In genomic region chr5:159336586-159337290, GRCh38 we compare ENCODE assay signal across 1 cellular context.
A peak's percentile ranks its signal among the peaks of the same experiment; 100 is the strongest.
TF ChIP-seq lines count a peak whose summit lies in the region.

No MANE protein-coding gene starts in this region.

TF ChIP-seq in K562, 482 proteins besides CTCF, POLR2A, EP300 and RAD21:
- TF ChIP-seq BMI1 (IDR thresholded peaks at IDR 0.05; ENCODE audit: low read length) (no peak), RAD51 (IDR thresholded peaks at IDR 0.05; ENCODE audit: borderline replicate concordance, low read depth) (peak; percentile 81), CBFA2T2 (conservative IDR thresholded peaks at IDR 0.05) (peak; percentile 46), TFE3 (CRISPR knock-in tag; IDR thresholded peaks at IDR 0.05) (peak; percentile 43), ZNF232 (CRISPR knock-in tag; IDR thresholded peaks at IDR 0.05) (no peak), USF2 (CRISPR knock-in tag; IDR thresholded peaks at IDR 0.05) (peak; percentile 71)
- TF ChIP-seq, protein P1, sequence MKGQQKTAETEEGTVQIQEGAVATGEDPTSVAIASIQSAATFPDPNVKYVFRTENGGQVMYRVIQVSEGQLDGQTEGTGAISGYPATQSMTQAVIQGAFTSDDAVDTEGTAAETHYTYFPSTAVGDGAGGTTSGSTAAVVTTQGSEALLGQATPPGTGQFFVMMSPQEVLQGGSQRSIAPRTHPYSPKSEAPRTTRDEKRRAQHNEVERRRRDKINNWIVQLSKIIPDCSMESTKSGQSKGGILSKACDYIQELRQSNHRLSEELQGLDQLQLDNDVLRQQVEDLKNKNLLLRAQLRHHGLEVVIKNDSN (CRISPR knock-in tag; IDR thresholded peaks at IDR 0.05) = peak; percentile 79
TF ChIP-seq in K562: peak in this region for 5.
